In the genomic region with DNA sequence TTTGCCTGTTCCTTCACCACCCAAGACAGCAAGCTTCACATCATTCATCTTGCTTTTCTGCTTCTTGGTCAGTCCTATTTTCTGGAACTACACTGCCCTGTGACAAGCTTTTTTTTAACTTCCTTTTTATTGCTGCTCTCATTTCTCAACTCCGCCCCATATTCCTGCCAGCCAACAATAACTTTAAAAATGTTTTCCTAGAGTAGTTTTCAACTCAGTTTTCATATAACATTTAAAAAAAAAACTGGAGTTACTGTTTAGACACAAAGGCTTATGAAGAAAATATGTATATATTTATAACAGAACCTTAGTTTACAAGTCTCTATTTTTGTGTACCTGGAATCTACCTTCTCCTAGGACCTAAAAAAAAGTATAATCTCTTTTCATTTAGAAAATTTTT, we compare ENCODE assay signal across 1 cellular context.
TF ChIP-seq lines count a peak whose summit lies in the region.

A gene with protein sequence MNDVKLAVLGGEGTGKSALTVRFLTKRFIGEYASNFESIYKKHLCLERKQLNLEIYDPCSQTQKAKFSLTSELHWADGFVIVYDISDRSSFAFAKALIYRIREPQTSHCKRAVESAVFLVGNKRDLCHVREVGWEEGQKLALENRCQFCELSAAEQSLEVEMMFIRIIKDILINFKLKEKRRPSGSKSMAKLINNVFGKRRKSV (minus strand): TSS at position 101 of the 400 bp plus-strand sequence. CDS start 53 bp downstream, at position 48.

TF ChIP-seq in H1, 55 proteins besides CTCF, POLR2A, EP300 and RAD21 (continued from another document):
- TF ChIP-seq, protein P1, sequence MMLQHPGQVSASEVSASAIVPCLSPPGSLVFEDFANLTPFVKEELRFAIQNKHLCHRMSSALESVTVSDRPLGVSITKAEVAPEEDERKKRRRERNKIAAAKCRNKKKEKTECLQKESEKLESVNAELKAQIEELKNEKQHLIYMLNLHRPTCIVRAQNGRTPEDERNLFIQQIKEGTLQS (IDR thresholded peaks at IDR 0.05; ENCODE audit: insufficient read depth, low read depth, low read length) = no peak
- no peak for TF ChIP-seq POLR2AphosphoS5 (IDR thresholded peaks at IDR 0.05; ENCODE audit: low read depth, low read length)
- TF ChIP-seq CHD1 (IDR thresholded peaks at IDR 0.05; ENCODE audit: low read depth, low read length) = no peak
- TF ChIP-seq, protein P2, sequence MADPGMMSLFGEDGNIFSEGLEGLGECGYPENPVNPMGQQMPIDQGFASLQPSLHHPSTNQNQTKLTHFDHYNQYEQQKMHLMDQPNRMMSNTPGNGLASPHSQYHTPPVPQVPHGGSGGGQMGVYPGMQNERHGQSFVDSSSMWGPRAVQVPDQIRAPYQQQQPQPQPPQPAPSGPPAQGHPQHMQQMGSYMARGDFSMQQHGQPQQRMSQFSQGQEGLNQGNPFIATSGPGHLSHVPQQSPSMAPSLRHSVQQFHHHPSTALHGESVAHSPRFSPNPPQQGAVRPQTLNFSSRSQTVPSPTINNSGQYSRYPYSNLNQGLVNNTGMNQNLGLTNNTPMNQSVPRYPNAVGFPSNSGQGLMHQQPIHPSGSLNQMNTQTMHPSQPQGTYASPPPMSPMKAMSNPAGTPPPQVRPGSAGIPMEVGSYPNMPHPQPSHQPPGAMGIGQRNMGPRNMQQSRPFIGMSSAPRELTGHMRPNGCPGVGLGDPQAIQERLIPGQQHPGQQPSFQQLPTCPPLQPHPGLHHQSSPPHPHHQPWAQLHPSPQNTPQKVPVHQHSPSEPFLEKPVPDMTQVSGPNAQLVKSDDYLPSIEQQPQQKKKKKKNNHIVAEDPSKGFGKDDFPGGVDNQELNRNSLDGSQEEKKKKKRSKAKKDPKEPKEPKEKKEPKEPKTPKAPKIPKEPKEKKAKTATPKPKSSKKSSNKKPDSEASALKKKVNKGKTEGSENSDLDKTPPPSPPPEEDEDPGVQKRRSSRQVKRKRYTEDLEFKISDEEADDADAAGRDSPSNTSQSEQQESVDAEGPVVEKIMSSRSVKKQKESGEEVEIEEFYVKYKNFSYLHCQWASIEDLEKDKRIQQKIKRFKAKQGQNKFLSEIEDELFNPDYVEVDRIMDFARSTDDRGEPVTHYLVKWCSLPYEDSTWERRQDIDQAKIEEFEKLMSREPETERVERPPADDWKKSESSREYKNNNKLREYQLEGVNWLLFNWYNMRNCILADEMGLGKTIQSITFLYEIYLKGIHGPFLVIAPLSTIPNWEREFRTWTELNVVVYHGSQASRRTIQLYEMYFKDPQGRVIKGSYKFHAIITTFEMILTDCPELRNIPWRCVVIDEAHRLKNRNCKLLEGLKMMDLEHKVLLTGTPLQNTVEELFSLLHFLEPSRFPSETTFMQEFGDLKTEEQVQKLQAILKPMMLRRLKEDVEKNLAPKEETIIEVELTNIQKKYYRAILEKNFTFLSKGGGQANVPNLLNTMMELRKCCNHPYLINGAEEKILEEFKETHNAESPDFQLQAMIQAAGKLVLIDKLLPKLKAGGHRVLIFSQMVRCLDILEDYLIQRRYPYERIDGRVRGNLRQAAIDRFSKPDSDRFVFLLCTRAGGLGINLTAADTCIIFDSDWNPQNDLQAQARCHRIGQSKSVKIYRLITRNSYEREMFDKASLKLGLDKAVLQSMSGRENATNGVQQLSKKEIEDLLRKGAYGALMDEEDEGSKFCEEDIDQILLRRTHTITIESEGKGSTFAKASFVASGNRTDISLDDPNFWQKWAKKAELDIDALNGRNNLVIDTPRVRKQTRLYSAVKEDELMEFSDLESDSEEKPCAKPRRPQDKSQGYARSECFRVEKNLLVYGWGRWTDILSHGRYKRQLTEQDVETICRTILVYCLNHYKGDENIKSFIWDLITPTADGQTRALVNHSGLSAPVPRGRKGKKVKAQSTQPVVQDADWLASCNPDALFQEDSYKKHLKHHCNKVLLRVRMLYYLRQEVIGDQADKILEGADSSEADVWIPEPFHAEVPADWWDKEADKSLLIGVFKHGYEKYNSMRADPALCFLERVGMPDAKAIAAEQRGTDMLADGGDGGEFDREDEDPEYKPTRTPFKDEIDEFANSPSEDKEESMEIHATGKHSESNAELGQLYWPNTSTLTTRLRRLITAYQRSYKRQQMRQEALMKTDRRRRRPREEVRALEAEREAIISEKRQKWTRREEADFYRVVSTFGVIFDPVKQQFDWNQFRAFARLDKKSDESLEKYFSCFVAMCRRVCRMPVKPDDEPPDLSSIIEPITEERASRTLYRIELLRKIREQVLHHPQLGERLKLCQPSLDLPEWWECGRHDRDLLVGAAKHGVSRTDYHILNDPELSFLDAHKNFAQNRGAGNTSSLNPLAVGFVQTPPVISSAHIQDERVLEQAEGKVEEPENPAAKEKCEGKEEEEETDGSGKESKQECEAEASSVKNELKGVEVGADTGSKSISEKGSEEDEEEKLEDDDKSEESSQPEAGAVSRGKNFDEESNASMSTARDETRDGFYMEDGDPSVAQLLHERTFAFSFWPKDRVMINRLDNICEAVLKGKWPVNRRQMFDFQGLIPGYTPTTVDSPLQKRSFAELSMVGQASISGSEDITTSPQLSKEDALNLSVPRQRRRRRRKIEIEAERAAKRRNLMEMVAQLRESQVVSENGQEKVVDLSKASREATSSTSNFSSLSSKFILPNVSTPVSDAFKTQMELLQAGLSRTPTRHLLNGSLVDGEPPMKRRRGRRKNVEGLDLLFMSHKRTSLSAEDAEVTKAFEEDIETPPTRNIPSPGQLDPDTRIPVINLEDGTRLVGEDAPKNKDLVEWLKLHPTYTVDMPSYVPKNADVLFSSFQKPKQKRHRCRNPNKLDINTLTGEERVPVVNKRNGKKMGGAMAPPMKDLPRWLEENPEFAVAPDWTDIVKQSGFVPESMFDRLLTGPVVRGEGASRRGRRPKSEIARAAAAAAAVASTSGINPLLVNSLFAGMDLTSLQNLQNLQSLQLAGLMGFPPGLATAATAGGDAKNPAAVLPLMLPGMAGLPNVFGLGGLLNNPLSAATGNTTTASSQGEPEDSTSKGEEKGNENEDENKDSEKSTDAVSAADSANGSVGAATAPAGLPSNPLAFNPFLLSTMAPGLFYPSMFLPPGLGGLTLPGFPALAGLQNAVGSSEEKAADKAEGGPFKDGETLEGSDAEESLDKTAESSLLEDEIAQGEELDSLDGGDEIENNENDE (IDR thresholded peaks at IDR 0.05; ENCODE audit: insufficient replicate concordance, low read length) = no peak
- no peak for TF ChIP-seq JUND (IDR thresholded peaks at IDR 0.05; ENCODE audit: low read length)
- no peak for TF ChIP-seq TEAD4 (IDR thresholded peaks at IDR 0.05; ENCODE audit: low read depth, low read length)
- TF ChIP-seq SUZ12 (IDR thresholded peaks at IDR 0.05; ENCODE audit: low read length) = no peak
- TF ChIP-seq BCL11A (IDR thresholded peaks at IDR 0.05; ENCODE audit: low read depth in 2 of 2, low read length in 2 of 2) = no peak
- TF ChIP-seq NANOG (IDR thresholded peaks at IDR 0.05; ENCODE audit: insufficient read depth, low read depth, low read length, poor library complexity, severe bottlenecking) = no peak
- no peak for TF ChIP-seq TBP (IDR thresholded peaks at IDR 0.05; ENCODE audit: low read depth, low read length)
- TF ChIP-seq, protein P3, sequence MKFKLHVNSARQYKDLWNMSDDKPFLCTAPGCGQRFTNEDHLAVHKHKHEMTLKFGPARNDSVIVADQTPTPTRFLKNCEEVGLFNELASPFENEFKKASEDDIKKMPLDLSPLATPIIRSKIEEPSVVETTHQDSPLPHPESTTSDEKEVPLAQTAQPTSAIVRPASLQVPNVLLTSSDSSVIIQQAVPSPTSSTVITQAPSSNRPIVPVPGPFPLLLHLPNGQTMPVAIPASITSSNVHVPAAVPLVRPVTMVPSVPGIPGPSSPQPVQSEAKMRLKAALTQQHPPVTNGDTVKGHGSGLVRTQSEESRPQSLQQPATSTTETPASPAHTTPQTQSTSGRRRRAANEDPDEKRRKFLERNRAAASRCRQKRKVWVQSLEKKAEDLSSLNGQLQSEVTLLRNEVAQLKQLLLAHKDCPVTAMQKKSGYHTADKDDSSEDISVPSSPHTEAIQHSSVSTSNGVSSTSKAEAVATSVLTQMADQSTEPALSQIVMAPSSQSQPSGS (IDR thresholded peaks at IDR 0.05; ENCODE audit: low read length) = no peak
- no peak for TF ChIP-seq FOSL1 (IDR thresholded peaks at IDR 0.05; ENCODE audit: insufficient read depth, low read depth, low read length)
- TF ChIP-seq KDM5A (IDR thresholded peaks at IDR 0.05; ENCODE audit: low read length) = no peak
- TF ChIP-seq SRF (IDR thresholded peaks at IDR 0.05; ENCODE audit: low read depth, low read length) = no peak
- TF ChIP-seq CTBP2 (IDR thresholded peaks at IDR 0.05; ENCODE audit: borderline replicate concordance, insufficient read depth, insufficient read length, low read length) = no peak
- TF ChIP-seq CEBPB (IDR thresholded peaks at IDR 0.05; ENCODE audit: low read depth, low read length) = no peak
- TF ChIP-seq SIRT6 (IDR thresholded peaks at IDR 0.05; ENCODE audit: low read length) = no peak
- TF ChIP-seq, protein P4, sequence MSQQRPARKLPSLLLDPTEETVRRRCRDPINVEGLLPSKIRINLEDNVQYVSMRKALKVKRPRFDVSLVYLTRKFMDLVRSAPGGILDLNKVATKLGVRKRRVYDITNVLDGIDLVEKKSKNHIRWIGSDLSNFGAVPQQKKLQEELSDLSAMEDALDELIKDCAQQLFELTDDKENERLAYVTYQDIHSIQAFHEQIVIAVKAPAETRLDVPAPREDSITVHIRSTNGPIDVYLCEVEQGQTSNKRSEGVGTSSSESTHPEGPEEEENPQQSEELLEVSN (IDR thresholded peaks at IDR 0.05) = no peak
